ENCODE assay signal across 12 cellular contexts in genomic region chr3:69505770-69506407, GRCh38.
A peak's percentile ranks its signal among the peaks of the same experiment; 100 is the strongest.
DNase-seq lines count a peak whose midpoint lies in the region; ATAC-seq, FAIRE-seq and TF ChIP-seq lines count a peak whose summit lies in the region.
"Had no signal": no experiment of that assay in that cellular context is flagged by ENCODE, and none has a peak within 500 bp of the region (broad histone marks: within the 10 kb centered on the region; RNA-seq: fewer than 3 reads in every experiment).

No MANE protein-coding gene starts in this region.

- no peak overlapping the region for H2BK5ac ChIP-seq in trophoblast cell (ENCODE audit: low read depth, low read length, poor library complexity)

- H3K9me3 Mint-ChIP-seq in type B pancreatic cell = no peaks in the 10 kb centered on the region
- H3K9me3 Mint-ChIP-seq: T-helper 1 cell treated with Interleukin-12 subunit alpha and Interleukin-12 subunit beta and Interleukin-4 antibody, amounts not matched to agents 30 μg/mL and 1 μg/mL, for 36 hours had no signal

- no peak for FAIRE-seq in urothelium cell line (lab: Jason Lieb, UNC)

- H3K4me3 Mint-ChIP-seq in type B pancreatic cell = no peak overlapping the region
- H3K4me3 Mint-ChIP-seq: T-helper 1 cell treated with Interleukin-12 subunit alpha and Interleukin-12 subunit beta and Interleukin-4 antibody, amounts not matched to agents 30 μg/mL and 1 μg/mL, for 36 hours had no signal

- no peak overlapping the region for H3K9ac ChIP-seq in trophoblast cell (ENCODE audit: low read length)

- no peak overlapping the region for H3K14ac ChIP-seq in trophoblast cell (ENCODE audit: low read length)

- no peak overlapping the region for H2AK5ac ChIP-seq in trophoblast cell (ENCODE audit: low read length)

- H4K8ac ChIP-seq in trophoblast cell (ENCODE audit: low read depth, low read length) = no peak overlapping the region

- no peak overlapping the region for H3K4me3 ChIP-seq in RWPE2 (ENCODE audit: severe bottlenecking)
- H3K4me3 ChIP-seq in left ventricle myocardium inferior = no peak overlapping the region
- H3K4me3 ChIP-seq in trophoblast cell (ENCODE audit: low read depth, low read length) = no peak overlapping the region
- H3K4me3 ChIP-seq in coronary artery = no peak overlapping the region

- H3K4ac ChIP-seq in trophoblast cell (ENCODE audit: low read depth, low read length) = no peak overlapping the region

- H3K4me2 ChIP-seq in trophoblast cell (ENCODE audit: low read length) = no peak overlapping the region

- H3K4me1 Mint-ChIP-seq in type B pancreatic cell (ENCODE audit: unreplicated experiment) = peaks cover 7% of the 10 kb centered on the region

- no peak for ATAC-seq in RWPE2 (ENCODE audit: low read depth)
- ATAC-seq: stimulated activated naive CD8-positive, alpha-beta T cell treated with anti-CD3 and anti-CD28 coated beads, Interleukin-15, Interleukin-2, amounts not matched to agents 100 U/mL and 50 U/mL, for 24 hours had no signal

- H3K23ac ChIP-seq in trophoblast cell (ENCODE audit: low read length) = no peak overlapping the region

- H4K12ac ChIP-seq in trophoblast cell (ENCODE audit: low read depth, low read length) = no peak overlapping the region

- H3K9me3 ChIP-seq in RWPE2 (ENCODE audit: severe bottlenecking) (no peaks in the 10 kb centered on the region), left ventricle myocardium inferior (replicated peaks) (no peaks in the 10 kb centered on the region), trophoblast cell (ENCODE audit: insufficient read depth, low read depth, low read length) (no peaks in the 10 kb centered on the region)

- H3K27ac ChIP-seq in RWPE2 (ENCODE audit: poor library complexity, severe bottlenecking) = peak overlapping the region; percentile 62
- peak overlapping the region; percentile 77 for H3K27ac ChIP-seq in left ventricle myocardium inferior (replicated peaks)
- no peak overlapping the region for H3K27ac ChIP-seq in trophoblast cell (ENCODE audit: low read depth, low read length)
- no peak overlapping the region for H3K27ac ChIP-seq in coronary artery

- no peaks in the 10 kb centered on the region for H3K27me3 Mint-ChIP-seq in type B pancreatic cell

- TF ChIP-seq CTCF in RWPE2 (IDR thresholded peaks at IDR 0.05; ENCODE audit: poor library complexity, severe bottlenecking) (no peak), left ventricle myocardium inferior (IDR thresholded peaks at IDR 0.05; ENCODE audit: borderline replicate concordance) (no peak), coronary artery (IDR thresholded peaks at IDR 0.05) (no peak), type B pancreatic cell (conservative IDR thresholded peaks at IDR 0.05) (no peak)

- no CpG with 5 or more reads among the region's 7 CpGs for WGBS in trophoblast cell (ENCODE audit: extremely low coverage, insufficient coverage, insufficient read length)

- no peaks in the 10 kb centered on the region for H3K36me3 ChIP-seq in RWPE2 (ENCODE audit: low read depth)
- no peaks in the 10 kb centered on the region for H3K36me3 ChIP-seq in left ventricle myocardium inferior
- H3K36me3 ChIP-seq in trophoblast cell (ENCODE audit: control insufficient read depth in 1 of 2, insufficient read depth in 2 of 2, low read length in 2 of 2) = no peaks in the 10 kb centered on the region

- peaks cover 42% of the 10 kb centered on the region for H3K4me1 ChIP-seq in RWPE2 (ENCODE audit: insufficient read depth, poor library complexity, severe bottlenecking)
- H3K4me1 ChIP-seq in left ventricle myocardium inferior = peaks cover 39% of the 10 kb centered on the region
- H3K4me1 ChIP-seq in trophoblast cell (ENCODE audit: control insufficient read depth in 1 of 2, insufficient read depth in 2 of 2, low read length in 2 of 2) = no peaks in the 10 kb centered on the region

- peak; percentile 14 for DNase-seq in HT-29 (ENCODE audit: low spot score)
- no peak for DNase-seq in RWPE2 (ENCODE audit: low spot score)
- no peak for DNase-seq in left ventricle myocardium inferior
- peak; percentile 28 to 75 for DNase-seq in trophoblast cell
- no peak for DNase-seq in NCI-H2029 treated with DMSO at 0.1 percent for 48 hours (lab: John Stamatoyannopoulos, UW)
- no peak for DNase-seq in urothelium cell line (ENCODE audit: low spot score)
- no peak for DNase-seq in coronary artery (ENCODE audit: low spot score)
- no peak for DNase-seq in type B pancreatic cell (ENCODE audit: extremely low spot score, unreplicated experiment)
- DNase-seq: C1 segment of cervical spinal cord; Kasumi-1; stimulated activated naive CD8-positive, alpha-beta T cell treated with anti-CD3 and anti-CD28 coated beads, Interleukin-15, Interleukin-2, amounts not matched to agents 100 U/mL and 50 U/mL, for 24 hours had no signal

- no peak overlapping the region for H4K91ac ChIP-seq in trophoblast cell (ENCODE audit: low read depth, low read length)

- H3K27me3 ChIP-seq in RWPE2 (ENCODE audit: insufficient read depth, poor library complexity, severe bottlenecking) (no peaks in the 10 kb centered on the region), left ventricle myocardium inferior (ENCODE audit: low read depth) (no peaks in the 10 kb centered on the region), trophoblast cell (ENCODE audit: insufficient read depth, low read length) (no peaks in the 10 kb centered on the region)

- no peak overlapping the region for H2AFZ ChIP-seq in trophoblast cell (ENCODE audit: insufficient read depth, low read length, poor library complexity)

- no peak overlapping the region for H3K18ac ChIP-seq in trophoblast cell (ENCODE audit: low read length)

- H3K79me2 ChIP-seq in trophoblast cell (ENCODE audit: control insufficient read depth, insufficient read depth, low read length, poor library complexity) = no peaks in the 10 kb centered on the region

- intact Hi-C loops in left ventricle myocardium inferior (cut with micrococcal nuclease) = no loop called here

- H3K27ac Mint-ChIP-seq in type B pancreatic cell = no peak overlapping the region
- H3K27ac Mint-ChIP-seq: T-helper 1 cell treated with Interleukin-12 subunit alpha and Interleukin-12 subunit beta and Interleukin-4 antibody, amounts not matched to agents 30 μg/mL and 1 μg/mL, for 36 hours had no signal

- H2BK120ac ChIP-seq in trophoblast cell (ENCODE audit: insufficient read depth, low read length, poor library complexity) = no peak overlapping the region

- H3K36me3 Mint-ChIP-seq in type B pancreatic cell = no peaks in the 10 kb centered on the region

- H2BK12ac ChIP-seq in trophoblast cell (ENCODE audit: low read length) = no peak overlapping the region

- no peaks in the 10 kb centered on the region for H3K79me1 ChIP-seq in trophoblast cell (ENCODE audit: low read length)

Comparison
In these comparisons a context has a peak if more than half of its experiments do, and no peak if none do; other contexts are left out.
1. DNase-seq: peak in HT-29 (single experiment) and trophoblast cell (2 of 2); none in RWPE2 (single experiment), left ventricle myocardium inferior (single experiment), NCI-H2029 treated with DMSO at 0.1 percent for 48 hours (single experiment), urothelium cell line (single experiment), coronary artery (single experiment) and type B pancreatic cell (single experiment).
2. H3K27ac ChIP-seq: peak in RWPE2 (single experiment) and left ventricle myocardium inferior (single experiment); none in trophoblast cell (single experiment) and coronary artery (0 of 2).